ENCODE assay signal across 16 cellular contexts in the genomic region with DNA sequence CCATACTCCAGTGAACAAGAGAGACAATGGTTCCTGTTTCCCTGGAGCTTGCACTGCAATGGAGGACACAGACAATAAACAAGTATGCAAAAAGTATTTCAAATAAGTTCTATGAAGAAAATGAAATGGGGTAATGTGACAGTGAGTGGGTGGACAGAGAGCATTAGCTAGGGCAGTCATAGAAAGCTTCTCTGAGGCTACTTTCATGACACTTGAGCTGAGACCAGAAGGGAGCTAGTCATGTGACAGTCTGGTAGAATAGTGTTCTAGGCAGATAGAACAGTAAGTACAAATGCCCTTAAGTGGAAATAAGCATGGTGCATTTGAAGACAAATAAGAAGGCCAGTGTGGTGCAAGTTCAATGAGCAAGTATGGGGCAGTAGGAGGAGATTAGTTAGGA.
DNase-seq lines count a peak whose midpoint lies in the region; ATAC-seq, FAIRE-seq and TF ChIP-seq lines count a peak whose summit lies in the region.
"Had no signal": no experiment of that assay in that cellular context is flagged by ENCODE, and none has a peak within 500 bp of the region (broad histone marks: within the 10 kb centered on the region; RNA-seq: fewer than 3 reads in every experiment).

No MANE protein-coding gene starts in this region.

- peaks cover 57% of the 10 kb centered on the region for H3K4me1 Mint-ChIP-seq in activated naive CD8-positive, alpha-beta T cell (ENCODE audit: low read depth)
- peaks cover 46% of the 10 kb centered on the region for H3K4me1 Mint-ChIP-seq in activated naive CD8-positive, alpha-beta T cell treated with anti-CD3 and anti-CD28 coated beads, Interleukin-2, amount 50 U/mL, for 24 hours
- H3K4me1 Mint-ChIP-seq in stimulated activated naive B cell treated with anti-CD40 and anti-IgM and Interleukin-4, amounts not matched to agents 10 μg/mL and 1 μg/mL and 100 μg/mL, for 72 hours: peaks cover 20 to 43% of the 10 kb centered on the region in 2 donors

- POLR2A ChIA-PET in GM12878 (lab: Charles Lee): interaction anchor here (0.9 kb wide), 1 partner anchor 36 kb away, joined by 3 read pairs; no protein-coding TSS in a partner anchor

- H3K4me1 ChIP-seq in GM12878 (ENCODE audit: control insufficient read depth, insufficient read depth, low read length): no peaks in the 10 kb centered on the region
- H3K4me1 ChIP-seq in heart left ventricle: no peaks in the 10 kb centered on the region
- H3K4me1 ChIP-seq: SJSA1 had no signal

- no peaks in the 10 kb centered on the region for H3K27me3 Mint-ChIP-seq in activated naive CD8-positive, alpha-beta T cell
- no peaks in the 10 kb centered on the region for H3K27me3 Mint-ChIP-seq in activated naive CD8-positive, alpha-beta T cell treated with anti-CD3 and anti-CD28 coated beads, Interleukin-2, amount 50 U/mL, for 24 hours
- H3K27me3 Mint-ChIP-seq in stimulated activated naive B cell treated with anti-CD40 and anti-IgM and Interleukin-4, amounts not matched to agents 10 μg/mL and 1 μg/mL and 100 μg/mL, for 72 hours: peaks cover 0 to 12% of the 10 kb centered on the region in 2 donors

- SMC1A ChIA-PET in GM12878 (lab: Charles Lee; ENCODE audit: uncharacterized antibody, unreplicated experiment): interaction anchor here (1.0 to 1.7 kb wide), 3 partner anchors 10 to 331 kb away, joined by 3 to 9 read pairs (median 3); no protein-coding TSS in a partner anchor

- no peaks in the 10 kb centered on the region for H3K79me2 ChIP-seq in GM12878 (ENCODE audit: control insufficient read depth, insufficient read depth, low read length)

- RAD21 ChIA-PET in GM12878 (lab: Charles Lee; ENCODE audit: unreplicated experiment): interaction anchor here (1.2 to 3.4 kb wide), 4 partner anchors 20 to 331 kb away, joined by 3 to 17 read pairs (median 6); no protein-coding TSS in a partner anchor

- no peak for DNase-seq in activated naive CD8-positive, alpha-beta T cell treated with anti-CD3 and anti-CD28 coated beads, Interleukin-2, amount 50 U/mL, for 24 hours
- DNase-seq in GM12878 (ENCODE audit: low read depth, low spot score): no peak
- no peak for DNase-seq in stimulated activated naive B cell treated with anti-CD40 and anti-IgM and Interleukin-4, amounts not matched to agents 10 μg/mL and 1 μg/mL and 100 μg/mL, for 72 hours
- no peak for DNase-seq in HCEC 1CT
- DNase-seq in heart left ventricle: no peak
- DNase-seq: DMS79 treated with DMSO at 0.1 percent for 48 hours, GDM1, NCI-H146, NCI-H2107, NCI-H446, PC-3 had no signal

- H3K27me3 ChIP-seq in GM12878 (replicated peaks in 1 of 2; ENCODE audit: control insufficient read depth in 2 of 2, insufficient read depth in 2 of 2, low read length in 1 of 2) (no peaks in the 10 kb centered on the region), heart left ventricle (peaks cover 0 to 5% (median 0%) of the 10 kb centered on the region in 9 donors)
- H3K27me3 ChIP-seq: SJSA1 had no signal

- no peaks in the 10 kb centered on the region for H3K36me3 ChIP-seq in GM12878 (ENCODE audit: control insufficient read depth in 2 of 2, insufficient read depth in 2 of 2, low read length in 1 of 2)
- H3K36me3 ChIP-seq in heart left ventricle: no peaks in the 10 kb centered on the region
- H3K36me3 ChIP-seq: SJSA1 had no signal

- FAIRE-seq in GM12878 (lab: Jason Lieb, UNC): no peak
- FAIRE-seq: H54 had no signal

- no peaks in the 10 kb centered on the region for H3K36me3 Mint-ChIP-seq in activated naive CD8-positive, alpha-beta T cell
- no peaks in the 10 kb centered on the region for H3K36me3 Mint-ChIP-seq in activated naive CD8-positive, alpha-beta T cell treated with anti-CD3 and anti-CD28 coated beads, Interleukin-2, amount 50 U/mL, for 24 hours (ENCODE audit: low read depth)
- H3K36me3 Mint-ChIP-seq in stimulated activated naive B cell treated with anti-CD40 and anti-IgM and Interleukin-4, amounts not matched to agents 10 μg/mL and 1 μg/mL and 100 μg/mL, for 72 hours: no peaks in the 10 kb centered on the region

- in situ Hi-C loops in GM12878 (cut with MboI): no loop called here

- H2AFZ ChIP-seq in GM12878 (ENCODE audit: control insufficient read depth, low read depth, low read length): no peak overlapping the region

- TF ChIP-seq RAD21 in GM12878 (IDR thresholded peaks at IDR 0.05; ENCODE audit: insufficient read depth, low read depth, low read length): no peak

- H3K27ac ChIP-seq in GM12878 (ENCODE audit: control insufficient read depth, insufficient read depth) (no peak overlapping the region), heart left ventricle (no peak overlapping the region)
- H3K27ac ChIP-seq: SJSA1 had no signal

- no peaks in the 10 kb centered on the region for H4K20me1 ChIP-seq in GM12878 (ENCODE audit: control insufficient read depth, insufficient read depth)

- intact Hi-C loops in GM12878 (cut with micrococcal nuclease; ENCODE audit: unreplicated experiment): loop anchor here (5.0 kb wide), 1 partner anchor 332 kb away; no protein-coding TSS in a partner anchor
- intact Hi-C loops in heart left ventricle (cut with DNase I): no loop called here

- no TSS peak for BruUV-seq in GM12878 (replicated peaks; lab: Mats Ljungman, UMichigan)

- H3K9me3 ChIP-seq in GM12878 (replicated peaks; ENCODE audit: control insufficient read depth, insufficient read depth, low read length) (no peaks in the 10 kb centered on the region), heart left ventricle (no peaks in the 10 kb centered on the region)
- H3K9me3 ChIP-seq: SJSA1 had no signal

- H3K4me2 ChIP-seq in GM12878 (ENCODE audit: control insufficient read depth, insufficient read depth): no peak overlapping the region

- H3K27ac Mint-ChIP-seq in activated naive CD8-positive, alpha-beta T cell: peak overlapping the region; percentile 23
- no peak overlapping the region for H3K27ac Mint-ChIP-seq in activated naive CD8-positive, alpha-beta T cell treated with anti-CD3 and anti-CD28 coated beads, Interleukin-2, amount 50 U/mL, for 24 hours
- no peak overlapping the region for H3K27ac Mint-ChIP-seq in stimulated activated naive B cell treated with anti-CD40 and anti-IgM and Interleukin-4, amounts not matched to agents 10 μg/mL and 1 μg/mL and 100 μg/mL, for 72 hours

- CTCF ChIA-PET in GM12878 (lab: Yijun Ruan, JAX): interaction anchor here (1.5 kb wide), 1 partner anchor 331 kb away, joined by 5 read pairs; no protein-coding TSS in a partner anchor

- TF ChIP-seq EP300 in GM12878 (IDR thresholded peaks at IDR 0.05; ENCODE audit: borderline replicate concordance in 1 of 2, control insufficient read depth in 1 of 2, low read depth in 2 of 2, low read length in 2 of 2): no peak

- no peak for TF ChIP-seq CTCF in GM12878 (IDR thresholded peaks at IDR 0.05 in 2 of 3, conservative IDR thresholded peaks at IDR 0.05 in 1 of 3; ENCODE audit: control insufficient read depth in 2 of 3, extremely low read depth in 1 of 3, insufficient read depth in 1 of 3, low read depth in 3 of 3, low read length in 3 of 3)
- TF ChIP-seq CTCF in heart left ventricle (IDR thresholded peaks at IDR 0.05): no peak

- no peak overlapping the region for H3K4me3 Mint-ChIP-seq in activated naive CD8-positive, alpha-beta T cell
- H3K4me3 Mint-ChIP-seq in activated naive CD8-positive, alpha-beta T cell treated with anti-CD3 and anti-CD28 coated beads, Interleukin-2, amount 50 U/mL, for 24 hours: no peak overlapping the region
- H3K4me3 Mint-ChIP-seq in stimulated activated naive B cell treated with anti-CD40 and anti-IgM and Interleukin-4, amounts not matched to agents 10 μg/mL and 1 μg/mL and 100 μg/mL, for 72 hours: no peak overlapping the region

- H3K9ac ChIP-seq in GM12878 (ENCODE audit: control insufficient read depth, insufficient read depth, low read length): no peak overlapping the region

- no peak for TF ChIP-seq POLR2A in GM12878 (IDR thresholded peaks at IDR 0.05; ENCODE audit: low read depth, low read length)
- TF ChIP-seq POLR2A in heart left ventricle (IDR thresholded peaks at IDR 0.05): no peak

- H3K4me3 ChIP-seq in GM12878 (no peak overlapping the region), heart left ventricle (no peak overlapping the region)
- H3K4me3 ChIP-seq: SJSA1 had no signal

- H3K9me3 Mint-ChIP-seq in activated naive CD8-positive, alpha-beta T cell (ENCODE audit: low read depth): no peaks in the 10 kb centered on the region
- H3K9me3 Mint-ChIP-seq in activated naive CD8-positive, alpha-beta T cell treated with anti-CD3 and anti-CD28 coated beads, Interleukin-2, amount 50 U/mL, for 24 hours: no peaks in the 10 kb centered on the region
- H3K9me3 Mint-ChIP-seq in stimulated activated naive B cell treated with anti-CD40 and anti-IgM and Interleukin-4, amounts not matched to agents 10 μg/mL and 1 μg/mL and 100 μg/mL, for 72 hours: peaks cover 0 to 5% of the 10 kb centered on the region in 2 donors

- ATAC-seq in activated naive CD8-positive, alpha-beta T cell treated with anti-CD3 and anti-CD28 coated beads, Interleukin-2, amount 50 U/mL, for 24 hours: no peak
- ATAC-seq in HG03045 (IDR thresholded peaks at IDR 0.05; ENCODE audit: unreplicated experiment) (peak; percentile 55), GM12878 (peak; percentile 45), heart left ventricle (no peak), GM18909 (IDR thresholded peaks at IDR 0.05; ENCODE audit: poor library complexity, unreplicated experiment) (no peak)
- ATAC-seq in stimulated activated naive B cell treated with anti-CD40 and anti-IgM and Interleukin-4, amounts not matched to agents 10 μg/mL and 1 μg/mL and 100 μg/mL, for 72 hours (replicated peaks): peak; percentile 43 to 56
- ATAC-seq: PC-3 had no signal

TF ChIP-seq in GM12878, 131 proteins besides CTCF, POLR2A, EP300 and RAD21:
- no peak for TF ChIP-seq NR2F1 (conservative IDR thresholded peaks at IDR 0.05)
- peak; percentile 43; the same call in 1 of the 2 replicates for TF ChIP-seq RAD51 (IDR thresholded peaks at IDR 0.05)
- no peak for TF ChIP-seq STAT1 (conservative IDR thresholded peaks at IDR 0.05)

Comparison
In these comparisons a context has a peak if more than half of its experiments do, and no peak if none do; other contexts are left out.
1. ATAC-seq: peak in HG03045 (single experiment), GM12878 (single experiment) and stimulated activated naive B cell treated with anti-CD40 and anti-IgM and Interleukin-4, amounts not matched to agents 10 μg/mL and 1 μg/mL and 100 μg/mL, for 72 hours (2 of 2); none in activated naive CD8-positive, alpha-beta T cell treated with anti-CD3 and anti-CD28 coated beads, Interleukin-2, amount 50 U/mL, for 24 hours (single experiment), heart left ventricle (0 of 4) and GM18909 (single experiment).